9 cellular contexts compared by ENCODE assay signal in genomic region chr2:26172189-26172865, GRCh38. TPM values are rescaled to one million over a fixed set of nuclear protein-coding genes. Genes with fewer than 3 reads are reported as not detected.
DNase-seq lines count a peak whose midpoint lies in the region; ATAC-seq and TF ChIP-seq lines count a peak whose summit lies in the region.
"Had no signal": no experiment of that assay in that cellular context is flagged by ENCODE, and none has a peak within 500 bp of the region (broad histone marks: within the 10 kb centered on the region; RNA-seq: fewer than 3 reads in every experiment).

No MANE protein-coding gene starts in this region.

- H3K27me3 Mint-ChIP-seq in activated naive CD8-positive, alpha-beta T cell treated with anti-CD3 and anti-CD28 coated beads, Interleukin-2, amount 50 U/mL, for 24 hours: peaks cover 39% of the 10 kb centered on the region

- peak overlapping the region; percentile 72 for H3K4me3 Mint-ChIP-seq in activated naive CD8-positive, alpha-beta T cell treated with anti-CD3 and anti-CD28 coated beads, Interleukin-2, amount 50 U/mL, for 24 hours

- in situ Hi-C loops in GM13976 (cut with MboI; ENCODE audit: low sequenced_read_pairs, unreplicated experiment): no loop called here

- H3K36me3 ChIP-seq in lower lobe of right lung (no peaks in the 10 kb centered on the region), aorta (ENCODE audit: control insufficient read depth in 1 of 2, insufficient read depth in 2 of 2, low read length in 1 of 2) (no peaks in the 10 kb centered on the region)
- H3K36me3 ChIP-seq: adrenal gland had no signal

- 19 to 44% methylated on average over 21 to 56 of the region's 56 CpGs for WGBS in aorta, 2 donors

- ATAC-seq in Right ventricle myocardium inferior (no peak), lower lobe of right lung (no peak), aorta (ENCODE audit: low FRiP score) (no peak), GM21737 (IDR thresholded peaks at IDR 0.05; ENCODE audit: unreplicated experiment) (no peak)
- ATAC-seq in activated naive CD8-positive, alpha-beta T cell treated with anti-CD3 and anti-CD28 coated beads, Interleukin-2, amount 50 U/mL, for 24 hours: no peak

- H3K27ac Mint-ChIP-seq in activated naive CD8-positive, alpha-beta T cell treated with anti-CD3 and anti-CD28 coated beads, Interleukin-2, amount 50 U/mL, for 24 hours: no peak overlapping the region

- DNase-seq in cardiac septum (ENCODE audit: low spot score) (peak; percentile 73), Right ventricle myocardium inferior (ENCODE audit: missing footprints) (no peak), lower lobe of right lung (no peak), aorta (no peak), GM13976 (ENCODE audit: low spot score) (no peak), NCI-H1092 treated with DMSO at 0.1 percent for 48 hours (lab: John Stamatoyannopoulos, UW) (no peak)
- DNase-seq in activated naive CD8-positive, alpha-beta T cell treated with anti-CD3 and anti-CD28 coated beads, Interleukin-2, amount 50 U/mL, for 24 hours: no peak

- no peaks in the 10 kb centered on the region for H3K9me3 Mint-ChIP-seq in activated naive CD8-positive, alpha-beta T cell treated with anti-CD3 and anti-CD28 coated beads, Interleukin-2, amount 50 U/mL, for 24 hours

- peaks cover 44% of the 10 kb centered on the region for H3K27me3 ChIP-seq in lower lobe of right lung (ENCODE audit: low read depth)
- no peaks in the 10 kb centered on the region for H3K27me3 ChIP-seq in aorta (ENCODE audit: control insufficient read depth in 1 of 2, insufficient read depth in 2 of 2, low read length in 1 of 2)

- H3K4me1 Mint-ChIP-seq in activated naive CD8-positive, alpha-beta T cell treated with anti-CD3 and anti-CD28 coated beads, Interleukin-2, amount 50 U/mL, for 24 hours: peaks cover 12% of the 10 kb centered on the region

- H3K27ac ChIP-seq in lower lobe of right lung (no peak overlapping the region), aorta (ENCODE audit: low read depth in 1 of 2, low read length in 2 of 2) (no peak overlapping the region)
- H3K27ac ChIP-seq: adrenal gland had no signal

- H3K4me1 ChIP-seq in lower lobe of right lung: peaks cover 7% of the 10 kb centered on the region
- H3K4me1 ChIP-seq in aorta (ENCODE audit: control insufficient read depth in 1 of 2, insufficient read depth in 2 of 2, low read length in 2 of 2): no peaks in the 10 kb centered on the region

- H3K9me3 ChIP-seq in lower lobe of right lung: no peaks in the 10 kb centered on the region
- no peaks in the 10 kb centered on the region for H3K9me3 ChIP-seq in aorta (ENCODE audit: control insufficient read depth, low read length)
- H3K9me3 ChIP-seq: adrenal gland had no signal

- TF ChIP-seq CTCF in lower lobe of right lung (IDR thresholded peaks at IDR 0.05): no peak
- TF ChIP-seq CTCF in GM13976 (IDR thresholded peaks at IDR 0.05; ENCODE audit: borderline replicate concordance, control extremely low read depth, extremely low read depth, insufficient read depth, missing control alignments): no peak

- H3K4me3 ChIP-seq in lower lobe of right lung (peak overlapping the region; percentile 35), aorta (ENCODE audit: low read length in 2 of 2) (peak overlapping the region; percentile 21 to 41)

- intact Hi-C loops in cardiac septum (cut with DNase I) (no loop called here), Right ventricle myocardium inferior (cut with DNase I) (no loop called here), lower lobe of right lung (cut with DNase I) (no loop called here), aorta (cut with DNase I) (no loop called here)

- H3K36me3 Mint-ChIP-seq in activated naive CD8-positive, alpha-beta T cell treated with anti-CD3 and anti-CD28 coated beads, Interleukin-2, amount 50 U/mL, for 24 hours (ENCODE audit: low read depth): no peaks in the 10 kb centered on the region

RNA-seq across cellular contexts. Expression of gene GAREM2, which starts 0.6 kb away (rescaled TPM):
- 1.1 TPM for total RNA-seq in cardiac septum
- 1.4 TPM for total RNA-seq in Right ventricle myocardium inferior
- total RNA-seq in lower lobe of right lung: 2.0 TPM
- 1 to 10 TPM; 6.0 to 7.7 TPM for total RNA-seq in aorta
- 1 to 10 TPM; 1.3 to 1.6 TPM for polyA plus RNA-seq in aorta
